In genomic region chr16:28722852-28723650, GRCh38 we compare ENCODE assay signal across 10 cellular contexts. TPM values are rescaled to one million over a fixed set of nuclear protein-coding genes. Genes with fewer than 3 reads are reported as not detected.
A peak's percentile ranks its signal among the peaks of the same experiment; 100 is the strongest.
DNase-seq lines count a peak whose midpoint lies in the region; ATAC-seq, FAIRE-seq and TF ChIP-seq lines count a peak whose summit lies in the region.
"Not testable (repeated sequence)": the region's sequence is repeated elsewhere in the genome, so short reads cannot be mapped to it uniquely, and the experiment has no call there.
"Had no signal": no experiment of that assay in that cellular context is flagged by ENCODE, and none has a peak within 500 bp of the region (broad histone marks: within the 10 kb centered on the region; RNA-seq: fewer than 3 reads in every experiment).

No MANE protein-coding gene starts in this region.

- BruUV-seq in PC-3 (replicated peaks; lab: Mats Ljungman, UMichigan): TSS peak; percentile 26
- not testable (repeated sequence) for BruUV-seq in K562 (replicated peaks; lab: Mats Ljungman, UMichigan)

- not testable (repeated sequence) for H3K9me2 ChIP-seq in PC-3 (replicated peaks; ENCODE audit: low read length)

- not testable (repeated sequence) for H3F3A ChIP-seq in PC-3 (ENCODE audit: low read length, unreplicated experiment)

- WGBS in K562 (ENCODE audit: insufficient coverage, low coverage, missing lambda C conversion rate): 100% methylated on average over 4 of the region's 15 CpGs

- not testable (repeated sequence) for H4K20me1 ChIP-seq in PC-3 (ENCODE audit: low read length); K562 (replicated peaks; ENCODE audit: control insufficient read depth, insufficient read depth, low read length)

- DNase-seq in PC-3; activated B cell treated with CpG ODN at 0.5 μM for 24 hours; K562 (ENCODE audit: extremely low read depth in 1 of 4, low spot score in 3 of 4); left ventricle myocardium superior: not testable (repeated sequence)
- peak; percentile 30 for DNase-seq in activated CD8-positive, alpha-beta memory T cell treated with anti-CD3 and anti-CD28 coated beads, Interleukin-2, amount 50 U/mL, for 48 hours
- DNase-seq in osteocyte (ENCODE audit: extremely low spot score, unreplicated experiment): peak; percentile 23
- DNase-seq in upper lobe of right lung: peak; percentile 3

- not testable (repeated sequence) for H3K36me3 Mint-ChIP-seq in activated B cell treated with CpG ODN at 0.5 μM for 24 hours (ENCODE audit: low read depth); osteocyte (ENCODE audit: unreplicated experiment)

- H3K9me1 ChIP-seq in K562 (ENCODE audit: control insufficient read depth, insufficient read depth, low read length): not testable (repeated sequence)

- H3K27me3 ChIP-seq in PC-3 (ENCODE audit: low read length); K562 (ENCODE audit: control insufficient read depth in 2 of 2, insufficient read depth in 2 of 2, low read length in 2 of 2); upper lobe of right lung: not testable (repeated sequence)

- H2AFZ ChIP-seq in PC-3 (ENCODE audit: low read length); K562 (ENCODE audit: low read depth, low read length): not testable (repeated sequence)

- not testable (repeated sequence) for H3K9me3 ChIP-seq in PC-3 (ENCODE audit: low read length); K562 (replicated peaks; ENCODE audit: control insufficient read depth, insufficient read depth, low read depth, low read length); upper lobe of right lung

- H3K4me3 ChIP-seq in PC-3 (ENCODE audit: low read length); K562; upper lobe of right lung: not testable (repeated sequence)

- not testable (repeated sequence) for H3K27me3 Mint-ChIP-seq in activated B cell treated with CpG ODN at 0.5 μM for 24 hours; osteocyte (ENCODE audit: unreplicated experiment)

- H3K27ac ChIP-seq in PC-3 (ENCODE audit: low read length); K562 (ENCODE audit: extremely low read depth, low read depth, low read length); upper lobe of right lung: not testable (repeated sequence)

- not testable (repeated sequence) for TF ChIP-seq POLR2A in K562 (conservative IDR thresholded peaks at IDR 0.05)

- TF ChIP-seq RAD21 in K562 (CRISPR knock-in tag; conservative IDR thresholded peaks at IDR 0.05 in 1 of 2, IDR thresholded peaks at IDR 0.05 in 1 of 2): not testable (repeated sequence)

- POLR2A ChIA-PET in PC-3 (lab: Charles Lee; ENCODE audit: unreplicated experiment); activated B cell treated with CpG ODN at 0.5 μM for 24 hours (lab: Charles Lee); K562 (lab: Yijun Ruan, JAX): not testable (repeated sequence)

- H3K27ac Mint-ChIP-seq in activated B cell treated with CpG ODN at 0.5 μM for 24 hours; osteocyte (ENCODE audit: unreplicated experiment): not testable (repeated sequence)

- TF ChIP-seq CTCF in PC-3 (conservative IDR thresholded peaks at IDR 0.05; ENCODE audit: low read depth, low read length); activated B cell treated with CpG ODN at 0.5 μM for 24 hours (IDR thresholded peaks at IDR 0.05); K562 (IDR thresholded peaks at IDR 0.05 in 2 of 3, conservative IDR thresholded peaks at IDR 0.05 in 1 of 3; ENCODE audit: insufficient read depth in 2 of 3, low read depth in 1 of 3, low read length in 3 of 3); osteocyte (IDR thresholded peaks at IDR 0.05); upper lobe of right lung (IDR thresholded peaks at IDR 0.05): not testable (repeated sequence)

- H3K4me2 ChIP-seq in PC-3 (ENCODE audit: low read length); K562 (ENCODE audit: insufficient read depth, low read length): not testable (repeated sequence)

- not testable (repeated sequence) for H3K4me1 Mint-ChIP-seq in activated B cell treated with CpG ODN at 0.5 μM for 24 hours; osteocyte (ENCODE audit: unreplicated experiment)

- H3K9me3 Mint-ChIP-seq in activated B cell treated with CpG ODN at 0.5 μM for 24 hours; osteocyte (ENCODE audit: unreplicated experiment): not testable (repeated sequence)

- FAIRE-seq in K562 (lab: Jason Lieb, UNC): not testable (repeated sequence)

- H3K4me3 Mint-ChIP-seq in activated B cell treated with CpG ODN at 0.5 μM for 24 hours; osteocyte (ENCODE audit: unreplicated experiment): not testable (repeated sequence)

- not testable (repeated sequence) for TF ChIP-seq EP300 in K562 (IDR thresholded peaks at IDR 0.05; ENCODE audit: low read length)

- H3K9ac ChIP-seq in PC-3 (ENCODE audit: low read length); K562 (ENCODE audit: insufficient read depth in 1 of 2, low read depth in 2 of 2, low read length in 2 of 2): not testable (repeated sequence)

- in situ Hi-C loops in K562 (cut with MboI): loop anchor here (25.0 kb wide), 2 partner anchors 111 to 186 kb away; partner anchors contain the start of genes NUPR1 and SULT1A1

- CTCF ChIA-PET in PC-3 (lab: Charles Lee); activated B cell treated with CpG ODN at 0.5 μM for 24 hours (lab: Charles Lee); K562 (lab: Yijun Ruan, JAX; ENCODE audit: low intra/inter-chr PET ratio): not testable (repeated sequence)

- H3K36me3 ChIP-seq in PC-3 (ENCODE audit: low read depth, low read length); K562 (ENCODE audit: control insufficient read depth, insufficient read depth, low read length); upper lobe of right lung: not testable (repeated sequence)

- ATAC-seq in PC-3, K562: not testable (repeated sequence)
- ATAC-seq in activated B cell treated with CpG ODN at 0.5 μM for 24 hours (ENCODE audit: low read depth): peak; percentile 34
- peak; percentile 53 for ATAC-seq in left ventricle myocardium superior
- ATAC-seq in upper lobe of right lung: peak; percentile 29

- H3K79me2 ChIP-seq in PC-3 (ENCODE audit: low read length); K562 (ENCODE audit: control insufficient read depth, insufficient read depth, low read length): not testable (repeated sequence)

- H3K4me1 ChIP-seq in PC-3 (ENCODE audit: insufficient read depth, low read length); K562 (replicated peaks in 1 of 2; ENCODE audit: control insufficient read depth in 2 of 2, insufficient read depth in 2 of 2, low read length in 2 of 2); upper lobe of right lung: not testable (repeated sequence)

- intact Hi-C loops in PC-3 (cut with micrococcal nuclease); activated B cell treated with CpG ODN at 0.5 μM for 24 hours (cut with micrococcal nuclease); K562 (cut with micrococcal nuclease); left ventricle myocardium superior (cut with micrococcal nuclease); upper lobe of right lung (cut with DNase I): not testable (repeated sequence)

RNA-seq across cellular contexts. Expression of gene EIF3C, which starts 11.8 kb away (rescaled TPM):
- total RNA-seq in PC-3 (2014; rRNA removed) (369 and 630 TPM in 2 replicates), activated B cell treated with CpG ODN at 0.5 μM for 24 hours (673 and 689 TPM in 2 replicates), K562 (2014; rRNA removed) (611 and 748 TPM in 2 replicates), K562 (2014; rRNA removed; fragmentation: Illumina TruSeq; extraction: Trizol) (226 and 295 TPM in 2 replicates), K562 (2015; rRNA removed; fragmentation: Illumina TruSeq; extraction: Trizol) (297 and 300 TPM in 2 replicates), K562 (2021) (816 and 865 TPM in 2 replicates), left ventricle myocardium superior (433 TPM), osteocyte (950 and 1,034 TPM in 2 replicates), upper lobe of right lung (507 TPM)
- 481 and 617 TPM in 2 replicates for total RNA-seq in K562 (2011; cell fraction: chromatin; rRNA removed; ENCODE audit: low replicate concordance)
- 195 and 201 TPM in 2 replicates for total RNA-seq in K562 (2011; cell fraction: nucleolus; rRNA removed)
- total RNA-seq in K562 (2011; cell fraction: nucleoplasm; rRNA removed): 210 and 304 TPM in 2 replicates
- polyA plus RNA-seq in K562 (2011; rRNA removed) (221 and 411 TPM in 2 replicates), K562 (2014; fragmentation: Illumina TruSeq; extraction: Trizol) (464 and 523 TPM in 2 replicates), K562 (2014; fragmentation: Nextera tagmentation; extraction: Ambion mirVana) (100 to 1,000 TPM; 131 to 169 TPM), K562 (2014; rRNA removed) (598 and 639 TPM in 2 replicates)
- polyA plus RNA-seq in K562 (2011; cell fraction: cytosol; rRNA removed): 360 and 763 TPM in 2 replicates
- polyA plus RNA-seq in K562 (2011; cell fraction: nucleus; rRNA removed): 162 and 326 TPM in 2 replicates
- polyA plus RNA-seq in K562 (2012): 477 and 725 TPM in 2 replicates
- polyA minus RNA-seq in K562 (2011; rRNA and poly(A)+ RNA removed): 390 and 469 TPM in 2 replicates
- 298 and 331 TPM in 2 replicates for polyA minus RNA-seq in K562 (2011; cell fraction: cytosol; rRNA and poly(A)+ RNA removed)
- polyA minus RNA-seq in K562 (2011; cell fraction: nucleus; rRNA and poly(A)+ RNA removed): 65.6 and 71.5 TPM in 2 replicates

RNA-seq across cellular contexts. Expression of gene NPIPB9, which starts 28.5 kb away (rescaled TPM):
- total RNA-seq in PC-3 (2014; rRNA removed) (1.7 TPM in 1 of 2 replicates, not detected in the other), activated B cell treated with CpG ODN at 0.5 μM for 24 hours (4.6 and 5.7 TPM in 2 replicates), K562 (2014; rRNA removed) (1.1 and 1.6 TPM in 2 replicates), K562 (2014; rRNA removed; fragmentation: Illumina TruSeq; extraction: Trizol) (2.4 and 2.9 TPM in 2 replicates), K562 (2015; rRNA removed; fragmentation: Illumina TruSeq; extraction: Trizol) (0.94 and 1.5 TPM in 2 replicates), K562 (2021) (0.89 and 1.4 TPM in 2 replicates), left ventricle myocardium superior (0.30 TPM), osteocyte (2.6 and 4.2 TPM in 2 replicates), upper lobe of right lung (3.5 TPM)
- total RNA-seq in K562 (2011; cell fraction: chromatin; rRNA removed; ENCODE audit: low replicate concordance): 25.9 and 119 TPM in 2 replicates
- total RNA-seq in K562 (2011; cell fraction: nucleolus; rRNA removed): 4.0 and 9.3 TPM in 2 replicates
- total RNA-seq in K562 (2011; cell fraction: nucleoplasm; rRNA removed): 26.3 and 36.9 TPM in 2 replicates
- polyA plus RNA-seq in K562 (2011; rRNA removed) (0.69 and 0.89 TPM in 2 replicates), K562 (2014; fragmentation: Illumina TruSeq; extraction: Trizol) (0.17 and 0.49 TPM in 2 replicates), K562 (2014; fragmentation: Nextera tagmentation; extraction: Ambion mirVana) (under 1 TPM; 0.10 to 0.18 TPM), K562 (2014; rRNA removed) (1.2 TPM in 1 of 2 replicates, not detected in the other)
- 0.16 and 0.21 TPM in 2 replicates for polyA plus RNA-seq in K562 (2011; cell fraction: cytosol; rRNA removed)
- polyA plus RNA-seq in K562 (2011; cell fraction: nucleus; rRNA removed): 1.3 and 1.6 TPM in 2 replicates
- 0.72 and 0.86 TPM in 2 replicates for polyA plus RNA-seq in K562 (2012)
- 5.0 and 7.1 TPM in 2 replicates for polyA minus RNA-seq in K562 (2011; rRNA and poly(A)+ RNA removed)
- 1.5 TPM in 1 of 2 replicates, not detected in the other for polyA minus RNA-seq in K562 (2011; cell fraction: cytosol; rRNA and poly(A)+ RNA removed)
- polyA minus RNA-seq in K562 (2011; cell fraction: nucleus; rRNA and poly(A)+ RNA removed): 2.4 and 2.6 TPM in 2 replicates
- polyA plus RNA-seq: CD14-positive monocyte; CD4-positive, alpha-beta memory T cell; CD8-positive, alpha-beta memory T cell had no signal
